Comparison of ENCODE assay signal across 8 cellular contexts in genomic region chr9:128684325-128685021, GRCh38. TPM values are rescaled to one million over a fixed set of nuclear protein-coding genes. Genes with fewer than 3 reads are reported as not detected.
DNase-seq lines count a peak whose midpoint lies in the region; ATAC-seq and TF ChIP-seq lines count a peak whose summit lies in the region.

No MANE protein-coding gene starts in this region.

- H3K9me3 ChIP-seq in NT2/D1 (ENCODE audit: insufficient read depth, low read length) (no peaks in the 10 kb centered on the region), muscle layer of duodenum (ENCODE audit: control insufficient read depth in 1 of 2, low read length in 2 of 2) (no peaks in the 10 kb centered on the region)

- peaks cover 12% of the 10 kb centered on the region for H3K4me1 ChIP-seq in NT2/D1 (ENCODE audit: insufficient read depth, insufficient read length)
- peaks cover 7 to 25% of the 10 kb centered on the region in 2 donors for H3K4me1 ChIP-seq in muscle layer of duodenum (ENCODE audit: control insufficient read depth in 1 of 2, insufficient read depth in 2 of 2, low read length in 2 of 2)

- TF ChIP-seq POLR2A in erythroblast (IDR thresholded peaks at IDR 0.05; ENCODE audit: low read length) = no peak

- H3K36me3 ChIP-seq in NT2/D1 (ENCODE audit: insufficient read depth, insufficient read length, low read length) (peaks cover 26% of the 10 kb centered on the region), muscle layer of duodenum (ENCODE audit: control insufficient read depth in 1 of 2, insufficient read depth in 2 of 2, low read length in 2 of 2) (no peaks in the 10 kb centered on the region)

- peak overlapping the region; percentile 98 for H3K9ac ChIP-seq in NT2/D1 (ENCODE audit: insufficient read length, low read depth)

- ATAC-seq in HG02885 (IDR thresholded peaks at IDR 0.05; ENCODE audit: poor library complexity, unreplicated experiment) = peak; percentile 28

- DNase-seq in GM04503 (ENCODE audit: low read depth) (peak; percentile 47), NT2/D1 (ENCODE audit: low read depth, low spot score) (no peak), activated T-cell treated with anti-CD3 and anti-CD28 coated beads for 1 hour (ENCODE audit: low read depth) (peak; percentile 59), erythroblast (lab: John Stamatoyannopoulos, UW) (peak; percentile 42 to 47), cerebellum (ENCODE audit: low spot score) (no peak)
- DNase-seq in stimulated activated naive CD4-positive, alpha-beta T cell treated with Interleukin-2 at 50 U/mL for 16 hours (lab: John Stamatoyannopoulos, UW) = peak; percentile 75

- H3K4me3 ChIP-seq in NT2/D1 (ENCODE audit: insufficient read length, low read depth) (peak overlapping the region; percentile 89), muscle layer of duodenum (ENCODE audit: low read depth in 1 of 2, low read length in 2 of 2) (peak overlapping the region; percentile 68 to 81)

- H3K27ac ChIP-seq in muscle layer of duodenum (ENCODE audit: low read length) = peak overlapping the region; percentile 84

- H3K27me3 ChIP-seq in NT2/D1 (ENCODE audit: insufficient read depth, insufficient read length) (no peaks in the 10 kb centered on the region), muscle layer of duodenum (ENCODE audit: low read depth, low read length) (no peaks in the 10 kb centered on the region)

RNA-seq across cellular contexts. Expression of gene SET, which starts 4.5 kb away (rescaled TPM):
- 254 TPM for total RNA-seq in cerebellum

RNA-seq across cellular contexts. Expression of gene PKN3, which starts 17.8 kb away (rescaled TPM):
- 4.2 TPM for total RNA-seq in cerebellum

RNA-seq across cellular contexts. Expression of gene DYNC2I2, which starts 27.8 kb away (rescaled TPM):
- 33.4 TPM for total RNA-seq in cerebellum

RNA-seq across cellular contexts. Expression of gene ZDHHC12, which starts 39.5 kb away (rescaled TPM):
- 1.7 TPM for total RNA-seq in cerebellum

Comparison
In these comparisons a context has a peak if more than half of its experiments do, and no peak if none do; other contexts are left out.
1. DNase-seq: peak in GM04503 (single experiment), activated T-cell treated with anti-CD3 and anti-CD28 coated beads for 1 hour (single experiment), erythroblast (2 of 2) and stimulated activated naive CD4-positive, alpha-beta T cell treated with Interleukin-2 at 50 U/mL for 16 hours (single experiment); none in NT2/D1 (single experiment) and cerebellum (single experiment).